Comparison of ENCODE assay signal across 10 cellular contexts in genomic region chr3:43317461-43318316, GRCh38. TPM values are rescaled to one million over a fixed set of nuclear protein-coding genes. Genes with fewer than 3 reads are reported as not detected.
DNase-seq lines count a peak whose midpoint lies in the region; ATAC-seq and TF ChIP-seq lines count a peak whose summit lies in the region.
"Had no signal": no experiment of that assay in that cellular context is flagged by ENCODE, and none has a peak within 500 bp of the region (broad histone marks: within the 10 kb centered on the region; RNA-seq: fewer than 3 reads in every experiment).

No MANE protein-coding gene starts in this region.

- H3K9me3 ChIP-seq in osteoblast (ENCODE audit: low read depth, low read length) = no peaks in the 10 kb centered on the region

- H3K36me3 ChIP-seq in osteoblast (ENCODE audit: insufficient read depth, low read length) = no peaks in the 10 kb centered on the region

- peaks cover 33% of the 10 kb centered on the region for H3K79me2 ChIP-seq in osteoblast (ENCODE audit: insufficient read depth, low read length)

- peak; percentile 11 for DNase-seq in AG08395 (ENCODE audit: low spot score)
- no peak for DNase-seq in activated T-helper 1 cell treated with anti-CD3 and anti-CD28 coated beads, Interleukin-12 subunit alpha, Interleukin-12 subunit beta, Interleukin-2, Interleukin-4 antibody, amounts not matched to agents 30 ng/mL and 10 ng/mL and 1 ng/mL, durations not matched to agents 14 hours and 24 hours and 36 hours (ENCODE audit: low spot score)
- peak; percentile 41 for DNase-seq in fibroblast of pulmonary artery (ENCODE audit: low read depth)
- DNase-seq in osteoblast (ENCODE audit: insufficient read length, low spot score, missing footprints) = peak; percentile 72
- no peak for DNase-seq in SHP77 (lab: John Stamatoyannopoulos, UW)
- no peak for DNase-seq in NCI-H510A treated with DMSO at 0.1 percent for 48 hours (lab: John Stamatoyannopoulos, UW)
- DNase-seq: C1 segment of cervical spinal cord, NCI-H345 had no signal

- peak overlapping the region; percentile 11 for H3K27ac Mint-ChIP-seq in activated T-helper 1 cell treated with anti-CD3 and anti-CD28 coated beads, Interleukin-12 subunit alpha, Interleukin-12 subunit beta, Interleukin-2, Interleukin-4 antibody, amounts not matched to agents 30 ng/mL and 10 ng/mL and 1 ng/mL, durations not matched to agents 14 hours and 24 hours and 36 hours

- TF ChIP-seq CTCF in fibroblast of pulmonary artery (IDR thresholded peaks at IDR 0.05; ENCODE audit: low read length, missing control alignments) (no peak), osteoblast (IDR thresholded peaks at IDR 0.05; ENCODE audit: extremely low read depth, low read depth, low read length) (no peak)

- H3K27me3 Mint-ChIP-seq in activated T-helper 1 cell treated with anti-CD3 and anti-CD28 coated beads, Interleukin-12 subunit alpha, Interleukin-12 subunit beta, Interleukin-2, Interleukin-4 antibody, amounts not matched to agents 30 ng/mL and 10 ng/mL and 1 ng/mL, durations not matched to agents 14 hours and 24 hours and 36 hours (ENCODE audit: insufficient read depth) = no peaks in the 10 kb centered on the region

- ATAC-seq in HG02763 (IDR thresholded peaks at IDR 0.05; ENCODE audit: unreplicated experiment) (no peak), HG03280 (IDR thresholded peaks at IDR 0.05; ENCODE audit: unreplicated experiment) (no peak)

- peaks cover 41% of the 10 kb centered on the region for H3K36me3 Mint-ChIP-seq in activated T-helper 1 cell treated with anti-CD3 and anti-CD28 coated beads, Interleukin-12 subunit alpha, Interleukin-12 subunit beta, Interleukin-2, Interleukin-4 antibody, amounts not matched to agents 30 ng/mL and 10 ng/mL and 1 ng/mL, durations not matched to agents 14 hours and 24 hours and 36 hours (ENCODE audit: low read depth)

- H3K4me3 Mint-ChIP-seq in activated T-helper 1 cell treated with anti-CD3 and anti-CD28 coated beads, Interleukin-12 subunit alpha, Interleukin-12 subunit beta, Interleukin-2, Interleukin-4 antibody, amounts not matched to agents 30 ng/mL and 10 ng/mL and 1 ng/mL, durations not matched to agents 14 hours and 24 hours and 36 hours = no peak overlapping the region

- H3K4me3 ChIP-seq in fibroblast of pulmonary artery (replicated peaks; ENCODE audit: low read depth, low read length) = no peak overlapping the region
- no peak overlapping the region for H3K4me3 ChIP-seq in osteoblast (ENCODE audit: insufficient read depth, low read length)

- no peaks in the 10 kb centered on the region for H3K9me3 Mint-ChIP-seq in activated T-helper 1 cell treated with anti-CD3 and anti-CD28 coated beads, Interleukin-12 subunit alpha, Interleukin-12 subunit beta, Interleukin-2, Interleukin-4 antibody, amounts not matched to agents 30 ng/mL and 10 ng/mL and 1 ng/mL, durations not matched to agents 14 hours and 24 hours and 36 hours

- peaks cover 6% of the 10 kb centered on the region for H3K4me1 ChIP-seq in osteoblast (ENCODE audit: insufficient read depth, low read length)

- peak overlapping the region; percentile 37 for H3K27ac ChIP-seq in osteoblast (ENCODE audit: low read depth, low read length)

- peaks cover 15% of the 10 kb centered on the region for H4K20me1 ChIP-seq in osteoblast (ENCODE audit: insufficient read depth, low read length)

- H3K4me2 ChIP-seq in osteoblast (ENCODE audit: insufficient read depth, low read length) = no peak overlapping the region

- intact Hi-C loops in activated T-helper 1 cell treated with anti-CD3 and anti-CD28 coated beads, Interleukin-12 subunit alpha, Interleukin-12 subunit beta, Interleukin-2, Interleukin-4 antibody, amounts not matched to agents 30 ng/mL and 10 ng/mL and 1 ng/mL, durations not matched to agents 14 hours and 24 hours and 36 hours (cut with micrococcal nuclease) = no loop called here

- H3K4me1 Mint-ChIP-seq in activated T-helper 1 cell treated with anti-CD3 and anti-CD28 coated beads, Interleukin-12 subunit alpha, Interleukin-12 subunit beta, Interleukin-2, Interleukin-4 antibody, amounts not matched to agents 30 ng/mL and 10 ng/mL and 1 ng/mL, durations not matched to agents 14 hours and 24 hours and 36 hours (ENCODE audit: low read depth) = peaks cover 51% of the 10 kb centered on the region

- H2AFZ ChIP-seq in osteoblast (ENCODE audit: low read length) = no peak overlapping the region

- no peaks in the 10 kb centered on the region for H3K27me3 ChIP-seq in osteoblast (ENCODE audit: insufficient read depth, low read length)

RNA-seq across cellular contexts. Expression of gene SNRK, which starts 31.3 kb away (rescaled TPM):
- 37.7 and 38.1 TPM in 2 replicates for total RNA-seq in activated T-helper 1 cell treated with anti-CD3 and anti-CD28 coated beads, Interleukin-12 subunit alpha, Interleukin-12 subunit beta, Interleukin-2, Interleukin-4 antibody, amounts not matched to agents 30 ng/mL and 10 ng/mL and 1 ng/mL, durations not matched to agents 14 hours and 24 hours and 36 hours
- total RNA-seq in osteoblast = 23.3 and 26.1 TPM in 2 replicates

Comparison
In these comparisons a context has a peak if more than half of its experiments do, and no peak if none do; other contexts are left out.
1. DNase-seq: peak in AG08395 (single experiment), fibroblast of pulmonary artery (single experiment) and osteoblast (single experiment); none in activated T-helper 1 cell treated with anti-CD3 and anti-CD28 coated beads, Interleukin-12 subunit alpha, Interleukin-12 subunit beta, Interleukin-2, Interleukin-4 antibody, amounts not matched to agents 30 ng/mL and 10 ng/mL and 1 ng/mL, durations not matched to agents 14 hours and 24 hours and 36 hours (single experiment), SHP77 (0 of 2) and NCI-H510A treated with DMSO at 0.1 percent for 48 hours (single experiment).